Comparison of ENCODE assay signal across 1 cellular context in the genomic region with DNA sequence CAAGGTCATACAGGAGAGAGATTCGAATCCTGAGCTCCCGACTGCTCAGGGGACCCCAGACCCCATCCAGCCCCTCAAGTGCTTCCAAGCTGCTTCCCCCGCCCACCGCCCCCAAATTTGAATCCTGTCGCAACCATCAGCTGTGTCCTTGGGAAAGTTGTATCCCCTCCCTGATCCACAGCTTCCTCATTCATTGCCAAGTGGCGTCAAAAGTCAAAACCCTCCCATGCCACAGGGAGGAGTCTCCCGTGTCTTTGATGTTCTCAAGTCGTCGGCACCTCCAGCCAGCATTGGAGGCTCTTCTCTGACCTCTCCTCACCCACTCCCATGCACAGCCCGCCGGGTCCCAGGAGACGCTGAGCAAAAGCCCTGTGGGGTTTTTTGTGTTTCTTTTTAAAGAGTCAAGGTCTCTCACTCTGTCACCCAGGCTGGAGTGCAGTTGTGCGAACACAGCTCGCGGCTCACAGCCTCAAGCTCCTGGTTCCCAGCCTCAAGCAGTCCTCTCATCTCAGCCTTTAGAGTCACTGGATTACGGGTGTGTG.
A peak's percentile ranks its signal among the peaks of the same experiment; 100 is the strongest.
TF ChIP-seq lines count a peak whose summit lies in the region.

No MANE protein-coding gene starts in this region.

TF ChIP-seq in GM12878, 131 proteins besides CTCF, POLR2A, EP300 and RAD21 (continued from another document and continues in another):
- TF ChIP-seq, protein P1, sequence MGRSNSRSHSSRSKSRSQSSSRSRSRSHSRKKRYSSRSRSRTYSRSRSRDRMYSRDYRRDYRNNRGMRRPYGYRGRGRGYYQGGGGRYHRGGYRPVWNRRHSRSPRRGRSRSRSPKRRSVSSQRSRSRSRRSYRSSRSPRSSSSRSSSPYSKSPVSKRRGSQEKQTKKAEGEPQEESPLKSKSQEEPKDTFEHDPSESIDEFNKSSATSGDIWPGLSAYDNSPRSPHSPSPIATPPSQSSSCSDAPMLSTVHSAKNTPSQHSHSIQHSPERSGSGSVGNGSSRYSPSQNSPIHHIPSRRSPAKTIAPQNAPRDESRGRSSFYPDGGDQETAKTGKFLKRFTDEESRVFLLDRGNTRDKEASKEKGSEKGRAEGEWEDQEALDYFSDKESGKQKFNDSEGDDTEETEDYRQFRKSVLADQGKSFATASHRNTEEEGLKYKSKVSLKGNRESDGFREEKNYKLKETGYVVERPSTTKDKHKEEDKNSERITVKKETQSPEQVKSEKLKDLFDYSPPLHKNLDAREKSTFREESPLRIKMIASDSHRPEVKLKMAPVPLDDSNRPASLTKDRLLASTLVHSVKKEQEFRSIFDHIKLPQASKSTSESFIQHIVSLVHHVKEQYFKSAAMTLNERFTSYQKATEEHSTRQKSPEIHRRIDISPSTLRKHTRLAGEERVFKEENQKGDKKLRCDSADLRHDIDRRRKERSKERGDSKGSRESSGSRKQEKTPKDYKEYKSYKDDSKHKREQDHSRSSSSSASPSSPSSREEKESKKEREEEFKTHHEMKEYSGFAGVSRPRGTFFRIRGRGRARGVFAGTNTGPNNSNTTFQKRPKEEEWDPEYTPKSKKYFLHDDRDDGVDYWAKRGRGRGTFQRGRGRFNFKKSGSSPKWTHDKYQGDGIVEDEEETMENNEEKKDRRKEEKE (IDR thresholded peaks at IDR 0.05): no peak
- TF ChIP-seq NFXL1 (IDR thresholded peaks at IDR 0.05; ENCODE audit: borderline replicate concordance): no peak
- peak; percentile 32; the same call in 1 of the 2 replicates for TF ChIP-seq ZNF217 (IDR thresholded peaks at IDR 0.05)
- TF ChIP-seq, protein P2, sequence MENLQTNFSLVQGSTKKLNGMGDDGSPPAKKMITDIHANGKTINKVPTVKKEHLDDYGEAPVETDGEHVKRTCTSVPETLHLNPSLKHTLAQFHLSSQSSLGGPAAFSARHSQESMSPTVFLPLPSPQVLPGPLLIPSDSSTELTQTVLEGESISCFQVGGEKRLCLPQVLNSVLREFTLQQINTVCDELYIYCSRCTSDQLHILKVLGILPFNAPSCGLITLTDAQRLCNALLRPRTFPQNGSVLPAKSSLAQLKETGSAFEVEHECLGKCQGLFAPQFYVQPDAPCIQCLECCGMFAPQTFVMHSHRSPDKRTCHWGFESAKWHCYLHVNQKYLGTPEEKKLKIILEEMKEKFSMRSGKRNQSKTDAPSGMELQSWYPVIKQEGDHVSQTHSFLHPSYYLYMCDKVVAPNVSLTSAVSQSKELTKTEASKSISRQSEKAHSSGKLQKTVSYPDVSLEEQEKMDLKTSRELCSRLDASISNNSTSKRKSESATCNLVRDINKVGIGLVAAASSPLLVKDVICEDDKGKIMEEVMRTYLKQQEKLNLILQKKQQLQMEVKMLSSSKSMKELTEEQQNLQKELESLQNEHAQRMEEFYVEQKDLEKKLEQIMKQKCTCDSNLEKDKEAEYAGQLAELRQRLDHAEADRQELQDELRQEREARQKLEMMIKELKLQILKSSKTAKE (IDR thresholded peaks at IDR 0.05; ENCODE audit: low read depth, poor library complexity, severe bottlenecking): peak; percentile 83
- peak; percentile 88 to 92 for TF ChIP-seq IKZF2 (IDR thresholded peaks at IDR 0.05)
- no peak for TF ChIP-seq ZNF207 (IDR thresholded peaks at IDR 0.05; ENCODE audit: borderline replicate concordance)
- TF ChIP-seq ZSCAN29 (IDR thresholded peaks at IDR 0.05): no peak
- TF ChIP-seq PML (IDR thresholded peaks at IDR 0.05; ENCODE audit: low read length): peak; percentile 60; the same call in 1 of the 2 replicates
- TF ChIP-seq SIN3A (IDR thresholded peaks at IDR 0.05; ENCODE audit: low read depth, low read length): no peak
- TF ChIP-seq TARDBP (IDR thresholded peaks at IDR 0.05; ENCODE audit: borderline replicate concordance): 0 out of 2 replicates have a peak, but pooled peaks have one; percentile 1
- TF ChIP-seq KLF5 (IDR thresholded peaks at IDR 0.05; ENCODE audit: partially characterized antibody): no peak
- no peak for TF ChIP-seq CBX5 (IDR thresholded peaks at IDR 0.05; ENCODE audit: low read depth)
- peak; percentile 58; the same call in 1 of the 2 replicates for TF ChIP-seq RELB (IDR thresholded peaks at IDR 0.05; ENCODE audit: low read depth)
- TF ChIP-seq SPI1 (IDR thresholded peaks at IDR 0.05; ENCODE audit: borderline replicate concordance, insufficient read depth, low read depth, low read length): no peak; the same call in 1 of the 2 replicates
- TF ChIP-seq, protein P3, sequence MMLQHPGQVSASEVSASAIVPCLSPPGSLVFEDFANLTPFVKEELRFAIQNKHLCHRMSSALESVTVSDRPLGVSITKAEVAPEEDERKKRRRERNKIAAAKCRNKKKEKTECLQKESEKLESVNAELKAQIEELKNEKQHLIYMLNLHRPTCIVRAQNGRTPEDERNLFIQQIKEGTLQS (IDR thresholded peaks at IDR 0.05; ENCODE audit: borderline replicate concordance, extremely low read depth, low read depth, low read length): no peak
- no peak; the same call in 1 of the 2 replicates for TF ChIP-seq SMC3 (IDR thresholded peaks at IDR 0.05; ENCODE audit: borderline replicate concordance, low read length)
- 0 out of 2 replicates have a peak, but pooled peaks have one; percentile 11 for TF ChIP-seq CREB1 (IDR thresholded peaks at IDR 0.05; ENCODE audit: low read depth)
- no peak for TF ChIP-seq SIX5 (IDR thresholded peaks at IDR 0.05; ENCODE audit: low read depth, low read length, severe bottlenecking)
- peak; percentile 56; the same call in 2 of the 3 replicates for TF ChIP-seq POU2F2 (IDR thresholded peaks at IDR 0.05; ENCODE audit: borderline replicate concordance, low read depth, low read length)
- TF ChIP-seq KDM1A (IDR thresholded peaks at IDR 0.05; ENCODE audit: borderline replicate concordance): no peak
- no peak for TF ChIP-seq FOXK2 (IDR thresholded peaks at IDR 0.05)
- TF ChIP-seq FOS (IDR thresholded peaks at IDR 0.05; ENCODE audit: borderline replicate concordance, extremely low read depth, insufficient read length): no peak
- no peak for TF ChIP-seq BMI1 (IDR thresholded peaks at IDR 0.05; ENCODE audit: borderline replicate concordance)
- TF ChIP-seq HDAC6 (IDR thresholded peaks at IDR 0.05; ENCODE audit: unreplicated experiment): no peak
- TF ChIP-seq CBX3 (IDR thresholded peaks at IDR 0.05; ENCODE audit: borderline replicate concordance, low read depth): no peak
- peak; percentile 73 for TF ChIP-seq EED (IDR thresholded peaks at IDR 0.05; ENCODE audit: low read depth)
- no peak for TF ChIP-seq HDGF (IDR thresholded peaks at IDR 0.05)
- peak; percentile 47; the same call in 1 of the 2 replicates for TF ChIP-seq CREM (IDR thresholded peaks at IDR 0.05; ENCODE audit: low read depth)
- TF ChIP-seq, protein P4, sequence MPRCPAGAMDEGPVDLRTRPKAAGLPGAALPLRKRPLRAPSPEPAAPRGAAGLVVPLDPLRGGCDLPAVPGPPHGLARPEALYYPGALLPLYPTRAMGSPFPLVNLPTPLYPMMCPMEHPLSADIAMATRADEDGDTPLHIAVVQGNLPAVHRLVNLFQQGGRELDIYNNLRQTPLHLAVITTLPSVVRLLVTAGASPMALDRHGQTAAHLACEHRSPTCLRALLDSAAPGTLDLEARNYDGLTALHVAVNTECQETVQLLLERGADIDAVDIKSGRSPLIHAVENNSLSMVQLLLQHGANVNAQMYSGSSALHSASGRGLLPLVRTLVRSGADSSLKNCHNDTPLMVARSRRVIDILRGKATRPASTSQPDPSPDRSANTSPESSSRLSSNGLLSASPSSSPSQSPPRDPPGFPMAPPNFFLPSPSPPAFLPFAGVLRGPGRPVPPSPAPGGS (IDR thresholded peaks at IDR 0.05; ENCODE audit: borderline replicate concordance, insufficient read depth, low read depth, low read length, poor library complexity, severe bottlenecking): peak; percentile 97
- no peak for TF ChIP-seq GABPA (IDR thresholded peaks at IDR 0.05; ENCODE audit: low read depth)
- TF ChIP-seq BCL11A (IDR thresholded peaks at IDR 0.05; ENCODE audit: low read depth, low read length): peak; percentile 68
- TF ChIP-seq, protein P5, sequence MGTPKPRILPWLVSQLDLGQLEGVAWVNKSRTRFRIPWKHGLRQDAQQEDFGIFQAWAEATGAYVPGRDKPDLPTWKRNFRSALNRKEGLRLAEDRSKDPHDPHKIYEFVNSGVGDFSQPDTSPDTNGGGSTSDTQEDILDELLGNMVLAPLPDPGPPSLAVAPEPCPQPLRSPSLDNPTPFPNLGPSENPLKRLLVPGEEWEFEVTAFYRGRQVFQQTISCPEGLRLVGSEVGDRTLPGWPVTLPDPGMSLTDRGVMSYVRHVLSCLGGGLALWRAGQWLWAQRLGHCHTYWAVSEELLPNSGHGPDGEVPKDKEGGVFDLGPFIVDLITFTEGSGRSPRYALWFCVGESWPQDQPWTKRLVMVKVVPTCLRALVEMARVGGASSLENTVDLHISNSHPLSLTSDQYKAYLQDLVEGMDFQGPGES (IDR thresholded peaks at IDR 0.05): no peak
- no peak for TF ChIP-seq ZNF274 (IDR thresholded peaks at IDR 0.05; ENCODE audit: insufficient read depth, insufficient read length)
- no peak; the same call in 1 of the 2 replicates for TF ChIP-seq MAX (IDR thresholded peaks at IDR 0.05; ENCODE audit: low read depth, low read length)
- TF ChIP-seq E2F8 (IDR thresholded peaks at IDR 0.05; ENCODE audit: low read depth, partially characterized antibody): no peak
- TF ChIP-seq, protein P6, sequence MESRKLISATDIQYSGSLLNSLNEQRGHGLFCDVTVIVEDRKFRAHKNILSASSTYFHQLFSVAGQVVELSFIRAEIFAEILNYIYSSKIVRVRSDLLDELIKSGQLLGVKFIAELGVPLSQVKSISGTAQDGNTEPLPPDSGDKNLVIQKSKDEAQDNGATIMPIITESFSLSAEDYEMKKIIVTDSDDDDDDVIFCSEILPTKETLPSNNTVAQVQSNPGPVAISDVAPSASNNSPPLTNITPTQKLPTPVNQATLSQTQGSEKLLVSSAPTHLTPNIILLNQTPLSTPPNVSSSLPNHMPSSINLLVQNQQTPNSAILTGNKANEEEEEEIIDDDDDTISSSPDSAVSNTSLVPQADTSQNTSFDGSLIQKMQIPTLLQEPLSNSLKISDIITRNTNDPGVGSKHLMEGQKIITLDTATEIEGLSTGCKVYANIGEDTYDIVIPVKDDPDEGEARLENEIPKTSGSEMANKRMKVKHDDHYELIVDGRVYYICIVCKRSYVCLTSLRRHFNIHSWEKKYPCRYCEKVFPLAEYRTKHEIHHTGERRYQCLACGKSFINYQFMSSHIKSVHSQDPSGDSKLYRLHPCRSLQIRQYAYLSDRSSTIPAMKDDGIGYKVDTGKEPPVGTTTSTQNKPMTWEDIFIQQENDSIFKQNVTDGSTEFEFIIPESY (IDR thresholded peaks at IDR 0.05): no peak
- TF ChIP-seq MEF2A (IDR thresholded peaks at IDR 0.05; ENCODE audit: insufficient read depth, low read depth, low read length): 0 out of 2 replicates have a peak, but pooled peaks have one; percentile 36
- TF ChIP-seq PAX5 (IDR thresholded peaks at IDR 0.05; ENCODE audit: borderline replicate concordance, low read depth, low read length): no peak
- TF ChIP-seq ZBTB4 (CRISPR knock-in tag; IDR thresholded peaks at IDR 0.05): no peak
- TF ChIP-seq MYC (IDR thresholded peaks at IDR 0.05; ENCODE audit: insufficient read depth, insufficient read length, insufficient replicate concordance, low read length, severe bottlenecking): no peak
- TF ChIP-seq FOXM1 (IDR thresholded peaks at IDR 0.05; ENCODE audit: low read depth, low read length): no peak; the same call in 1 of the 2 replicates
